ENCODE assay signal across 10 cellular contexts in the genomic region with DNA sequence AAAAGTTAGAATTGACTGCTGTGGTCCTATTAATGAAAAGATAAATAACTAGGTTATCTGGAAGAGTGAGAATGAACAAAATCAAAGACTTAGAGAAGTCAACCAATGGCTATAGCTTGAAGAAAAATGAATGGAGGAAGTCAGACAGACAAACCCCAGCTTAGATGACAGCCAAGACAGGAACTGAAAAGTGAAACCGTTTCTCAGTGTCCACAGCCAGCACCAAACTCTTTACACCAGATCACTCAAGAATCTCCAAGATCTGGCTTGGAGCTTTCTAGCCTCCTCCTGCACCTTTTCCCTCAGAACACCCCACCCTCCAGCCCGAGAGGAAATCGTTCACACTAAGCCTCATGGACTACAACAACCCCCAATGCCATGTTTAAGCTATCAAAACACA.
DNase-seq lines count a peak whose midpoint lies in the region; ATAC-seq, FAIRE-seq and TF ChIP-seq lines count a peak whose summit lies in the region.
"Had no signal": no experiment of that assay in that cellular context is flagged by ENCODE, and none has a peak within 500 bp of the region (broad histone marks: within the 10 kb centered on the region; RNA-seq: fewer than 3 reads in every experiment).

No MANE protein-coding gene starts in this region.

- no peaks in the 10 kb centered on the region for H3K27me3 ChIP-seq in HL-60 (ENCODE audit: insufficient read depth, poor library complexity, severe bottlenecking)
- H3K27me3 ChIP-seq in small intestine (ENCODE audit: control insufficient read depth in 2 of 2, insufficient read depth in 2 of 2, low read length in 2 of 2), result no peaks in the 10 kb centered on the region

- no peak overlapping the region for H3K4me3 ChIP-seq in HL-60 (replicated peaks; ENCODE audit: insufficient read depth, low read length)
- H3K4me3 ChIP-seq in small intestine (ENCODE audit: low read depth in 1 of 2, low read length in 2 of 2), result no peak overlapping the region

- H3K4me1 ChIP-seq in small intestine (ENCODE audit: control insufficient read depth in 2 of 2, insufficient read depth in 1 of 2, low read depth in 1 of 2, low read length in 1 of 2), result no peaks in the 10 kb centered on the region

- no peak overlapping the region for H3K4me3 Mint-ChIP-seq in activated T-cell treated with anti-CD3 and anti-CD28 coated beads, Interleukin-2, amount 50 U/mL, for 24 hours
- H3K4me3 Mint-ChIP-seq in MCF 10A (ENCODE audit: unreplicated experiment), result no peak overlapping the region

- H3K27ac Mint-ChIP-seq in activated T-cell treated with anti-CD3 and anti-CD28 coated beads, Interleukin-2, amount 50 U/mL, for 24 hours, result peak overlapping the region; percentile 58
- H3K27ac Mint-ChIP-seq in MCF 10A (ENCODE audit: low read depth, unreplicated experiment), result no peak overlapping the region

- BruUV-seq in MCF 10A (replicated peaks; lab: Mats Ljungman, UMichigan), result no TSS peak

- 0 out of 2 replicates have a peak overlapping the region, but pooled peaks have one; percentile 23 for H3K27ac ChIP-seq in HL-60 (replicated peaks)
- peak overlapping the region; percentile 0 to 21 for H3K27ac ChIP-seq in small intestine (ENCODE audit: low read depth in 1 of 2, low read length in 1 of 2)

- no peaks in the 10 kb centered on the region for H3K27me3 Mint-ChIP-seq in activated T-cell treated with anti-CD3 and anti-CD28 coated beads, Interleukin-2, amount 50 U/mL, for 24 hours
- no peaks in the 10 kb centered on the region for H3K27me3 Mint-ChIP-seq in MCF 10A (ENCODE audit: insufficient read depth, unreplicated experiment)

- CTCF ChIA-PET in MCF 10A (lab: Yijun Ruan, JAX), result interaction anchor here (1.0 kb wide), 1 partner anchor 24 kb away, joined by 3 read pairs; no protein-coding TSS in a partner anchor

- ATAC-seq in GM21825 (IDR thresholded peaks at IDR 0.05; ENCODE audit: unreplicated experiment), result peak; percentile 91
- no peak for ATAC-seq in GM19328 (IDR thresholded peaks at IDR 0.05; ENCODE audit: unreplicated experiment)

- H3K36me3 ChIP-seq in small intestine (ENCODE audit: control insufficient read depth in 2 of 2, insufficient read depth in 2 of 2, low read length in 2 of 2), result peaks cover 0 to 3% of the 10 kb centered on the region in 2 donors

- intact Hi-C loops in MCF 10A (cut with micrococcal nuclease), result no loop called here

- no peaks in the 10 kb centered on the region for H3K9me3 Mint-ChIP-seq in activated T-cell treated with anti-CD3 and anti-CD28 coated beads, Interleukin-2, amount 50 U/mL, for 24 hours
- H3K9me3 Mint-ChIP-seq in MCF 10A (ENCODE audit: unreplicated experiment), result no peaks in the 10 kb centered on the region

- no peak for FAIRE-seq in small intestine (lab: Jason Lieb, UNC)
- FAIRE-seq: H54 had no signal

- no peak for DNase-seq in activated T-cell treated with anti-CD3 and anti-CD28 coated beads, Interleukin-2, amount 50 U/mL, for 24 hours
- DNase-seq in activated T-cell treated with anti-CD3 and anti-CD28 coated beads, Interleukin-2, amount 50 U/mL, for 1 hour, result no peak
- peak in 1 of 2 experiments; percentile 1 for DNase-seq in HL-60 (ENCODE audit: low read depth in 1 of 2, low spot score in 1 of 2)
- DNase-seq in small intestine, result peak; percentile 14
- DNase-seq in MCF 10A (ENCODE audit: unreplicated experiment), result no peak
- DNase-seq in SKM-1 treated with dmso at 0.1 percent for 144 hours (lab: John Stamatoyannopoulos, UW; ENCODE audit: unreplicated experiment), result no peak
- DNase-seq: activated T-cell treated with anti-CD3 and anti-CD28 coated beads for 4 hours had no signal

- 33 to 49% (median 42%) methylated on average over 3 of the region's 3 CpGs for WGBS in small intestine, 3 donors

- POLR2A ChIA-PET in MCF 10A (lab: Yijun Ruan, JAX), result interaction anchor here (0.8 to 1.3 kb wide), 2 partner anchors 10 to 33 kb away, joined by 3 to 5 read pairs; no protein-coding TSS in a partner anchor

- peaks cover 87% of the 10 kb centered on the region for H3K36me3 Mint-ChIP-seq in activated T-cell treated with anti-CD3 and anti-CD28 coated beads, Interleukin-2, amount 50 U/mL, for 24 hours (ENCODE audit: low read depth)
- H3K36me3 Mint-ChIP-seq in MCF 10A (ENCODE audit: insufficient read depth, unreplicated experiment), result peaks cover 20% of the 10 kb centered on the region

- TF ChIP-seq CTCF in HL-60 (IDR thresholded peaks at IDR 0.05; ENCODE audit: insufficient read depth, low read length) (no peak), MCF 10A (IDR thresholded peaks at IDR 0.05; ENCODE audit: unreplicated experiment) (no peak)

- no peaks in the 10 kb centered on the region for H3K9me3 ChIP-seq in small intestine (ENCODE audit: control insufficient read depth, low read depth)

- peaks cover 47% of the 10 kb centered on the region for H3K4me1 Mint-ChIP-seq in activated T-cell treated with anti-CD3 and anti-CD28 coated beads, Interleukin-2, amount 50 U/mL, for 24 hours (ENCODE audit: low read depth)
- no peaks in the 10 kb centered on the region for H3K4me1 Mint-ChIP-seq in MCF 10A (ENCODE audit: insufficient read depth, unreplicated experiment)
